ENCODE assay signal across 9 cellular contexts in the genomic region with DNA sequence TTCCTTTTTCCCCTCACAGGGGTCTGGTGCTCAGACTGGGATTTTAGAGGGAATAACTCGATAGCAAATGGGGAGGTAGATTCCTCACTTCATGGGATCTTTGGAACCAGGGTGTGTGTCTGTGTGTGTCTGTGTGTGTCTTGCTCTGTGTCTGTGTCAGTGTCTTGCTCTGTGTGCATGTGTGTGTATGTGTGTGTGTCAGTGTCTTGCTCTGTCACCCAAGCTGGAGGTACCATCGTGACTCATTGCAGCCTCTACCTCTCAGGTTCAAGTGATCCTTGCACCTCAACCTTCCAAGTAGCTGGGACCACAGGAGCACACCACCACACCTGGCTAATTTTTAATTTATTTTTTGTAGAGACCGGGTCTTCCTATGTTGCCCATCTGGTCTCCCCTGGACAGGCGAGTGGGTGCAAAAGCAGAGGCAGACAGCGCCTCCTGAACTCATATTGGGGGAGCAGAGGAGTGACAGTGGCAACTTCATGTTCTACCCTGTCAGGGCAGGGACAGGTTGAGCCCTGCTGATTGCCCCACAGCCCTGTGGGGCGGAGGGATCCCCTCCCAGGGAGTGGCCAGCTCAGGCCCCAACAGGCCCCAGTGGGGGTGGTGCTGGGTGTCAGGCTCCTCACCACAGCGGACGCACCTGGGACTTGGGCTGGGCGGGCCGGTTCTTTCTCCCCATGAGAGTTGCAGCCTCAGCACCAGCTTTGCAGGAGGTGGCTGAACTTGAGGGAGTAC. TPM values are rescaled to one million over a fixed set of nuclear protein-coding genes. Genes with fewer than 3 reads are reported as not detected.
DNase-seq lines count a peak whose midpoint lies in the region; ATAC-seq and TF ChIP-seq lines count a peak whose summit lies in the region.
"Had no signal": no experiment of that assay in that cellular context is flagged by ENCODE, and none has a peak within 500 bp of the region (broad histone marks: within the 10 kb centered on the region; RNA-seq: fewer than 3 reads in every experiment).

No MANE protein-coding gene starts in this region.

- H3K9me3 Mint-ChIP-seq in effector memory CD8-positive, alpha-beta T cell = no peaks in the 10 kb centered on the region
- no peaks in the 10 kb centered on the region for H3K9me3 Mint-ChIP-seq in stimulated activated naive B cell treated with anti-CD40 and anti-IgM and Interleukin-4, amounts not matched to agents 10 μg/mL and 1 μg/mL and 100 μg/mL, for 72 hours
- H3K9me3 Mint-ChIP-seq in chondrocyte (ENCODE audit: low read depth) = no peaks in the 10 kb centered on the region

- no peaks in the 10 kb centered on the region for H3K27me3 Mint-ChIP-seq in effector memory CD8-positive, alpha-beta T cell
- H3K27me3 Mint-ChIP-seq in stimulated activated naive B cell treated with anti-CD40 and anti-IgM and Interleukin-4, amounts not matched to agents 10 μg/mL and 1 μg/mL and 100 μg/mL, for 72 hours = no peaks in the 10 kb centered on the region
- H3K27me3 Mint-ChIP-seq in chondrocyte (ENCODE audit: low read depth) = no peaks in the 10 kb centered on the region

- peaks cover 14 to 28% of the 10 kb centered on the region in 2 donors for H3K4me1 Mint-ChIP-seq in effector memory CD8-positive, alpha-beta T cell (ENCODE audit: low read depth in 2 of 2)
- H3K4me1 Mint-ChIP-seq in stimulated activated naive B cell treated with anti-CD40 and anti-IgM and Interleukin-4, amounts not matched to agents 10 μg/mL and 1 μg/mL and 100 μg/mL, for 72 hours = peaks cover 61 to 80% of the 10 kb centered on the region in 2 donors
- peaks cover 12% of the 10 kb centered on the region for H3K4me1 Mint-ChIP-seq in chondrocyte (ENCODE audit: low read depth)

- peak overlapping the region; percentile 27 to 44 for H3K27ac Mint-ChIP-seq in effector memory CD8-positive, alpha-beta T cell
- peak overlapping the region; percentile 67 for H3K27ac Mint-ChIP-seq in stimulated activated naive B cell treated with anti-CD40 and anti-IgM and Interleukin-4, amounts not matched to agents 10 μg/mL and 1 μg/mL and 100 μg/mL, for 72 hours
- no peak overlapping the region for H3K27ac Mint-ChIP-seq in chondrocyte (ENCODE audit: unreplicated experiment)

- TF ChIP-seq CTCF in chondrocyte (IDR thresholded peaks at IDR 0.05) = no peak

- no peak overlapping the region for H3K4me3 Mint-ChIP-seq in effector memory CD8-positive, alpha-beta T cell
- H3K4me3 Mint-ChIP-seq in stimulated activated naive B cell treated with anti-CD40 and anti-IgM and Interleukin-4, amounts not matched to agents 10 μg/mL and 1 μg/mL and 100 μg/mL, for 72 hours = peak overlapping the region; percentile 78 to 80
- no peak overlapping the region for H3K4me3 Mint-ChIP-seq in chondrocyte (ENCODE audit: unreplicated experiment)

- H3K36me3 Mint-ChIP-seq in effector memory CD8-positive, alpha-beta T cell (ENCODE audit: insufficient read depth) = no peaks in the 10 kb centered on the region
- peaks cover 0 to 10% of the 10 kb centered on the region in 2 donors for H3K36me3 Mint-ChIP-seq in stimulated activated naive B cell treated with anti-CD40 and anti-IgM and Interleukin-4, amounts not matched to agents 10 μg/mL and 1 μg/mL and 100 μg/mL, for 72 hours
- H3K36me3 Mint-ChIP-seq in chondrocyte (ENCODE audit: low read depth) = no peaks in the 10 kb centered on the region

- ATAC-seq in GM19463 (IDR thresholded peaks at IDR 0.05; ENCODE audit: unreplicated experiment) (peak; percentile 38), HG03196 (IDR thresholded peaks at IDR 0.05; ENCODE audit: unreplicated experiment) (peak; percentile 52)
- ATAC-seq in effector memory CD8-positive, alpha-beta T cell (replicated peaks) = peak; percentile 43
- peak; percentile 44 to 51 for ATAC-seq in stimulated activated naive B cell treated with anti-CD40 and anti-IgM and Interleukin-4, amounts not matched to agents 10 μg/mL and 1 μg/mL and 100 μg/mL, for 72 hours (replicated peaks)

- DNase-seq in effector memory CD8-positive, alpha-beta T cell = no peak
- DNase-seq in stimulated activated naive B cell treated with anti-CD40 and anti-IgM and Interleukin-4, amounts not matched to agents 10 μg/mL and 1 μg/mL and 100 μg/mL, for 72 hours = no peak
- no peak for DNase-seq in hippocampal formation (lab: John Stamatoyannopoulos, UW)
- no peak for DNase-seq in globus pallidus (ENCODE audit: low spot score)
- DNase-seq in GM19240 (ENCODE audit: insufficient read length, low spot score) = no peak
- no peak for DNase-seq in chondrocyte (ENCODE audit: low spot score)

RNA-seq across cellular contexts. Expression of gene SEMA4B, which starts 10.4 kb away (rescaled TPM):
- 6.7 to 10.5 TPM (median 9.2 TPM) in 3 replicates for total RNA-seq in chondrocyte

RNA-seq across cellular contexts. Expression of gene CIB1, which starts 43.0 kb away (rescaled TPM):
- total RNA-seq in chondrocyte = 40.2 to 42.4 TPM (median 40.9 TPM) in 3 replicates

RNA-seq across cellular contexts. Expression of gene GDPGP1, which starts 43.2 kb away (rescaled TPM):
- 4.8 to 5.8 TPM (median 5.5 TPM) in 3 replicates for total RNA-seq in chondrocyte

RNA-seq across cellular contexts. Expression of gene TTLL13, which starts 58.6 kb away (rescaled TPM):
- 0.69 TPM in 1 of 3 replicates, not detected in the others for total RNA-seq in chondrocyte
- total RNA-seq: thoracic aorta had no signal

Comparison
In these comparisons a context has a peak if more than half of its experiments do, and no peak if none do; other contexts are left out.
1. H3K4me3 Mint-ChIP-seq: peak in stimulated activated naive B cell treated with anti-CD40 and anti-IgM and Interleukin-4, amounts not matched to agents 10 μg/mL and 1 μg/mL and 100 μg/mL, for 72 hours (2 of 2); none in effector memory CD8-positive, alpha-beta T cell (0 of 2) and chondrocyte (single experiment).
2. Peak in every context shown above with its lines, with median percentiles within 50 percentile points of each other: ATAC-seq.